Comparison of ENCODE assay signal across 18 cellular contexts in genomic region chr7:120344276-120344675, GRCh38.
DNase-seq lines count a peak whose midpoint lies in the region; ATAC-seq, FAIRE-seq and TF ChIP-seq lines count a peak whose summit lies in the region.
"Had no signal": no experiment of that assay in that cellular context is flagged by ENCODE, and none has a peak within 500 bp of the region (broad histone marks: within the 10 kb centered on the region; RNA-seq: fewer than 3 reads in every experiment).

No MANE protein-coding gene starts in this region.

- H3K4me3 ChIP-seq in NB4 (ENCODE audit: low read depth, low read length) (no peak overlapping the region), fibroblast of villous mesenchyme (ENCODE audit: low read depth, low read length) (no peak overlapping the region)
- H3K4me3 ChIP-seq: A549, HAP-1 had no signal

- TF ChIP-seq POLR2A in NB4 (IDR thresholded peaks at IDR 0.05; ENCODE audit: extremely low read depth, insufficient read length), result no peak

- no peaks in the 10 kb centered on the region for H3K4me1 Mint-ChIP-seq in activated naive CD8-positive, alpha-beta T cell treated with anti-CD3 and anti-CD28 coated beads, Interleukin-2, amount 50 U/mL, for 24 hours

- intact Hi-C loops in Right ventricle myocardium inferior (cut with DNase I), result no loop called here

- DNase-seq in GM19239 (ENCODE audit: insufficient read length, low spot score) (no peak), NB4 (ENCODE audit: low read depth) (peak; percentile 56), amniotic epithelial cell (ENCODE audit: low read depth) (peak; percentile 89), fibroblast of villous mesenchyme (ENCODE audit: low read depth) (peak; percentile 28), Right ventricle myocardium inferior (ENCODE audit: missing footprints) (no peak), NCI-H345 treated with DMSO at 0.1 percent for 48 hours (lab: John Stamatoyannopoulos, UW; ENCODE audit: unreplicated experiment) (no peak)
- DNase-seq in activated naive CD8-positive, alpha-beta T cell treated with anti-CD3 and anti-CD28 coated beads, Interleukin-2, amount 50 U/mL, for 24 hours, result no peak
- DNase-seq: C1 segment of cervical spinal cord, GDM1, NCI-H1092, NCI-H146, NCI-H2081, NCI-H524 treated with DMSO at 0.1 percent for 48 hours, OCI-M1 had no signal

- ATAC-seq in GM19463 (IDR thresholded peaks at IDR 0.05; ENCODE audit: unreplicated experiment) (no peak), Right ventricle myocardium inferior (no peak)
- no peak for ATAC-seq in activated naive CD8-positive, alpha-beta T cell treated with anti-CD3 and anti-CD28 coated beads, Interleukin-2, amount 50 U/mL, for 24 hours
- ATAC-seq: A549 had no signal

- no peak for TF ChIP-seq CTCF in NB4 (IDR thresholded peaks at IDR 0.05; ENCODE audit: low read depth, low read length)
- no peak for TF ChIP-seq CTCF in fibroblast of villous mesenchyme (IDR thresholded peaks at IDR 0.05; ENCODE audit: insufficient read depth, low read depth, low read length)

- no peaks in the 10 kb centered on the region for H3K9me3 Mint-ChIP-seq in activated naive CD8-positive, alpha-beta T cell treated with anti-CD3 and anti-CD28 coated beads, Interleukin-2, amount 50 U/mL, for 24 hours

- no peaks in the 10 kb centered on the region for H3K27me3 Mint-ChIP-seq in activated naive CD8-positive, alpha-beta T cell treated with anti-CD3 and anti-CD28 coated beads, Interleukin-2, amount 50 U/mL, for 24 hours

- FAIRE-seq in GM19239 (lab: Jason Lieb, UNC), result peak; percentile 21
- FAIRE-seq: A549, GM12892 had no signal

- no peak overlapping the region for H3K4me3 Mint-ChIP-seq in activated naive CD8-positive, alpha-beta T cell treated with anti-CD3 and anti-CD28 coated beads, Interleukin-2, amount 50 U/mL, for 24 hours

- H3K27ac Mint-ChIP-seq in activated naive CD8-positive, alpha-beta T cell treated with anti-CD3 and anti-CD28 coated beads, Interleukin-2, amount 50 U/mL, for 24 hours, result no peak overlapping the region

- no peaks in the 10 kb centered on the region for H3K36me3 Mint-ChIP-seq in activated naive CD8-positive, alpha-beta T cell treated with anti-CD3 and anti-CD28 coated beads, Interleukin-2, amount 50 U/mL, for 24 hours (ENCODE audit: low read depth)

Comparison
In these comparisons a context has a peak if more than half of its experiments do, and no peak if none do; other contexts are left out.
1. DNase-seq: peak in NB4 (single experiment), amniotic epithelial cell (single experiment) and fibroblast of villous mesenchyme (single experiment); none in GM19239 (single experiment), Right ventricle myocardium inferior (single experiment), NCI-H345 treated with DMSO at 0.1 percent for 48 hours (single experiment) and activated naive CD8-positive, alpha-beta T cell treated with anti-CD3 and anti-CD28 coated beads, Interleukin-2, amount 50 U/mL, for 24 hours (single experiment).